ENCODE assay signal across 9 cellular contexts in genomic region chr7:140655511-140656408, GRCh38. TPM values are rescaled to one million over a fixed set of nuclear protein-coding genes. Genes with fewer than 3 reads are reported as not detected.
DNase-seq lines count a peak whose midpoint lies in the region; ATAC-seq and TF ChIP-seq lines count a peak whose summit lies in the region.
"Had no signal": no experiment of that assay in that cellular context is flagged by ENCODE, and none has a peak within 500 bp of the region (broad histone marks: within the 10 kb centered on the region; RNA-seq: fewer than 3 reads in every experiment).

No MANE protein-coding gene starts in this region.

- peak overlapping the region; percentile 92 for H2AFZ ChIP-seq in osteoblast (ENCODE audit: low read length)

- H3K4me3 ChIP-seq in breast epithelium, result peak overlapping the region in 2 of 3 donors; percentile 32 to 50
- H3K4me3 ChIP-seq in osteoblast (ENCODE audit: insufficient read depth, low read length), result peak overlapping the region; percentile 63

- no peak for DNase-seq in stimulated activated naive CD8-positive, alpha-beta T cell treated with anti-CD3 and anti-CD28 coated beads, Interleukin-15, Interleukin-2, amounts not matched to agents 100 U/mL and 50 U/mL, for 24 hours
- DNase-seq in breast epithelium (ENCODE audit: low spot score in 2 of 2), result no peak
- DNase-seq in osteoblast (ENCODE audit: insufficient read length, low spot score, missing footprints), result no peak
- DNase-seq in cortex of kidney (lab: John Stamatoyannopoulos, UW), result no peak
- no peak for DNase-seq in activated CD8-positive, alpha-beta memory T cell treated with anti-CD3 and anti-CD28 coated beads, Interleukin-2, amount 50 U/mL, for 4 hours
- DNase-seq in NOMO-1 (lab: John Stamatoyannopoulos, UW; ENCODE audit: unreplicated experiment in 2 of 2), result no peak
- no peak for DNase-seq in NAMALWA (ENCODE audit: low spot score)
- DNase-seq: NCI-H1105 treated with DMSO at 0.1 percent for 48 hours had no signal

- no peaks in the 10 kb centered on the region for H3K9me3 ChIP-seq in breast epithelium
- H3K9me3 ChIP-seq in osteoblast (ENCODE audit: low read depth, low read length), result no peaks in the 10 kb centered on the region

- H3K79me2 ChIP-seq in osteoblast (ENCODE audit: insufficient read depth, low read length), result no peaks in the 10 kb centered on the region

- H3K27me3 Mint-ChIP-seq in stimulated activated naive CD8-positive, alpha-beta T cell treated with anti-CD3 and anti-CD28 coated beads, Interleukin-15, Interleukin-2, amounts not matched to agents 100 ng/mL and 50 ng/mL, for 24 hours, result peaks cover 4% of the 10 kb centered on the region

- peak overlapping the region; percentile 86 for H3K4me2 ChIP-seq in osteoblast (ENCODE audit: insufficient read depth, low read length)

- peaks cover 22% of the 10 kb centered on the region for H3K4me1 Mint-ChIP-seq in stimulated activated naive CD8-positive, alpha-beta T cell treated with anti-CD3 and anti-CD28 coated beads, Interleukin-15, Interleukin-2, amounts not matched to agents 100 ng/mL and 50 ng/mL, for 24 hours (ENCODE audit: low read depth)

- H3K27ac ChIP-seq in breast epithelium, result peak overlapping the region; percentile 78 to 80
- peak overlapping the region; percentile 1 for H3K27ac ChIP-seq in osteoblast (ENCODE audit: low read depth, low read length)

- peak overlapping the region; percentile 71 for H3K4me3 Mint-ChIP-seq in stimulated activated naive CD8-positive, alpha-beta T cell treated with anti-CD3 and anti-CD28 coated beads, Interleukin-15, Interleukin-2, amounts not matched to agents 100 ng/mL and 50 ng/mL, for 24 hours

- H3K27ac Mint-ChIP-seq in stimulated activated naive CD8-positive, alpha-beta T cell treated with anti-CD3 and anti-CD28 coated beads, Interleukin-15, Interleukin-2, amounts not matched to agents 100 ng/mL and 50 ng/mL, for 24 hours, result peak overlapping the region; percentile 75

- no peak for TF ChIP-seq POLR2A in breast epithelium (IDR thresholded peaks at IDR 0.05)

- no peak for TF ChIP-seq CTCF in breast epithelium (IDR thresholded peaks at IDR 0.05)
- no peak for TF ChIP-seq CTCF in osteoblast (IDR thresholded peaks at IDR 0.05; ENCODE audit: extremely low read depth, low read depth, low read length)

- intact Hi-C loops in breast epithelium (cut with DNase I; ENCODE audit: low total_unique reads), result loop anchor here (1.0 kb wide), 1 partner anchor 128 kb away; no protein-coding TSS in a partner anchor

- ATAC-seq in stimulated activated naive CD8-positive, alpha-beta T cell treated with anti-CD3 and anti-CD28 coated beads, Interleukin-15, Interleukin-2, amounts not matched to agents 100 U/mL and 50 U/mL, for 24 hours, result no peak

- H3K27me3 ChIP-seq in breast epithelium, result no peaks in the 10 kb centered on the region
- no peaks in the 10 kb centered on the region for H3K27me3 ChIP-seq in osteoblast (ENCODE audit: insufficient read depth, low read length)

- peaks cover 0 to 8% of the 10 kb centered on the region in 2 donors for H3K4me1 ChIP-seq in breast epithelium
- H3K4me1 ChIP-seq in osteoblast (ENCODE audit: insufficient read depth, low read length), result peaks cover 16% of the 10 kb centered on the region

- no peaks in the 10 kb centered on the region for H3K36me3 Mint-ChIP-seq in stimulated activated naive CD8-positive, alpha-beta T cell treated with anti-CD3 and anti-CD28 coated beads, Interleukin-15, Interleukin-2, amounts not matched to agents 100 ng/mL and 50 ng/mL, for 24 hours (ENCODE audit: low read depth)

- H3K9me3 Mint-ChIP-seq in stimulated activated naive CD8-positive, alpha-beta T cell treated with anti-CD3 and anti-CD28 coated beads, Interleukin-15, Interleukin-2, amounts not matched to agents 100 ng/mL and 50 ng/mL, for 24 hours, result no peaks in the 10 kb centered on the region

- no peaks in the 10 kb centered on the region for H3K36me3 ChIP-seq in breast epithelium
- no peaks in the 10 kb centered on the region for H3K36me3 ChIP-seq in osteoblast (ENCODE audit: insufficient read depth, low read length)

- no peaks in the 10 kb centered on the region for H4K20me1 ChIP-seq in osteoblast (ENCODE audit: insufficient read depth, low read length)

RNA-seq across cellular contexts. Expression of gene DENND2A, which starts 15.1 kb away (rescaled TPM):
- total RNA-seq in breast epithelium (10 to 100 TPM in 1 of 3 donors, 1 to 10 TPM in 2; 6.9 to 13.1 (median 7.6) TPM), osteoblast (0.36 and 0.59 TPM in 2 replicates)

RNA-seq across cellular contexts. Expression of gene ADCK2, which starts 17.0 kb away (rescaled TPM):
- total RNA-seq in breast epithelium, result 10 to 100 TPM; 21.8 to 31.9 (median 23.6) TPM
- 25.3 and 28.6 TPM in 2 replicates for total RNA-seq in osteoblast

RNA-seq across cellular contexts. Expression of gene NDUFB2, which starts 40.7 kb away (rescaled TPM):
- total RNA-seq in breast epithelium, result 100 to 1,000 TPM in 2 of 3 donors, 10 to 100 TPM in 1; 85.0 to 151 (median 149) TPM
- total RNA-seq in osteoblast, result 56.5 and 66.3 TPM in 2 replicates
